ENCODE assay signal across 16 cellular contexts in genomic region chr6:17691925-17692538, GRCh38. TPM values are rescaled to one million over a fixed set of nuclear protein-coding genes. Genes with fewer than 3 reads are reported as not detected.
DNase-seq lines count a peak whose midpoint lies in the region; ATAC-seq and TF ChIP-seq lines count a peak whose summit lies in the region.
"Had no signal": no experiment of that assay in that cellular context is flagged by ENCODE, and none has a peak within 500 bp of the region (broad histone marks: within the 10 kb centered on the region; RNA-seq: fewer than 3 reads in every experiment).

No MANE protein-coding gene starts in this region.

- DNase-seq in activated naive CD4-positive, alpha-beta T cell treated with anti-CD3 and anti-CD28 coated beads, Interleukin-2, amount 10 ng/mL, durations not matched to agents 7 days and 5 days: no peak
- DNase-seq in activated naive CD4-positive, alpha-beta T cell treated with anti-CD3 and anti-CD28 coated beads, Interleukin-2, amount 50 U/mL, for 16 hours: no peak
- DNase-seq in HFFc6: no peak
- DNase-seq in activated naive CD8-positive, alpha-beta T cell treated with anti-CD3 and anti-CD28 coated beads, Interleukin-2, amount 10 ng/mL, durations not matched to agents 7 days and 5 days: no peak
- no peak for DNase-seq in trophoblast cell
- DNase-seq in ecto neural progenitor cell (ENCODE audit: low spot score): no peak
- DNase-seq in left ventricle myocardium inferior: no peak
- DNase-seq: activated CD8-positive, alpha-beta memory T cell treated with anti-CD3 and anti-CD28 coated beads for 24 hours; DND-41; head of caudate nucleus; NCI-H1436; NCI-H524 treated with DMSO at 0.1 percent for 48 hours; Right ventricle myocardium superior had no signal

- WGBS in trophoblast cell (ENCODE audit: extremely low coverage, insufficient coverage, insufficient read length): no CpG with 5 or more reads among the region's 4 CpGs

- CTCF ChIA-PET in activated naive CD4-positive, alpha-beta T cell treated with anti-CD3 and anti-CD28 coated beads, Interleukin-2, amount 10 ng/mL, durations not matched to agents 7 days and 5 days (lab: Charles Lee): interaction anchor here (0.6 to 2.4 kb wide), 2 partner anchors 10 to 13 kb away, joined by 3 to 11 read pairs; no protein-coding TSS in a partner anchor

- H3K14ac ChIP-seq in trophoblast cell (ENCODE audit: low read length): no peak overlapping the region

- TF ChIP-seq CTCF in HFFc6 (IDR thresholded peaks at IDR 0.05) (no peak), left ventricle myocardium inferior (IDR thresholded peaks at IDR 0.05; ENCODE audit: borderline replicate concordance) (no peak)

- no peak overlapping the region for H2BK5ac ChIP-seq in trophoblast cell (ENCODE audit: low read depth, low read length, poor library complexity)

- H2BK12ac ChIP-seq in trophoblast cell (ENCODE audit: low read length): no peak overlapping the region

- no peak overlapping the region for H3K4me2 ChIP-seq in trophoblast cell (ENCODE audit: low read length)

- peaks cover 0 to 3% of the 10 kb centered on the region in 2 experiments for H3K36me3 ChIP-seq in trophoblast cell (ENCODE audit: control insufficient read depth in 1 of 2, insufficient read depth in 2 of 2, low read length in 2 of 2)
- peaks cover 14% of the 10 kb centered on the region for H3K36me3 ChIP-seq in left ventricle myocardium inferior
- H3K36me3 ChIP-seq: ascending aorta had no signal

- H2AK5ac ChIP-seq in trophoblast cell (ENCODE audit: low read length): no peak overlapping the region

- no peak overlapping the region for H2AFZ ChIP-seq in trophoblast cell (ENCODE audit: insufficient read depth, low read length, poor library complexity)

- H3K27ac ChIP-seq in trophoblast cell (ENCODE audit: low read depth, low read length) (no peak overlapping the region), left ventricle myocardium inferior (replicated peaks) (no peak overlapping the region)
- H3K27ac ChIP-seq: ascending aorta, right atrium auricular region had no signal

- H3K4ac ChIP-seq in trophoblast cell (ENCODE audit: low read depth, low read length): peak overlapping the region; percentile 64

- peaks cover 23% of the 10 kb centered on the region for H3K36me3 Mint-ChIP-seq in activated naive CD4-positive, alpha-beta T cell treated with anti-CD3 and anti-CD28 coated beads, Interleukin-2, amount 10 ng/mL, durations not matched to agents 7 days and 5 days
- peaks cover 12% of the 10 kb centered on the region for H3K36me3 Mint-ChIP-seq in HFFc6 (ENCODE audit: low read depth)
- peaks cover 20% of the 10 kb centered on the region for H3K36me3 Mint-ChIP-seq in activated naive CD8-positive, alpha-beta T cell treated with anti-CD3 and anti-CD28 coated beads, Interleukin-2, amount 10 ng/mL, durations not matched to agents 7 days and 5 days

- intact Hi-C loops in left ventricle myocardium inferior (cut with micrococcal nuclease): no loop called here

- no peaks in the 10 kb centered on the region for H3K9me3 ChIP-seq in trophoblast cell (ENCODE audit: insufficient read depth, low read depth, low read length)
- H3K9me3 ChIP-seq in left ventricle myocardium inferior (replicated peaks): no peaks in the 10 kb centered on the region
- H3K9me3 ChIP-seq: ascending aorta, right atrium auricular region had no signal

- H4K12ac ChIP-seq in trophoblast cell (ENCODE audit: low read depth, low read length): no peak overlapping the region

- H3K4me3 ChIP-seq in trophoblast cell (ENCODE audit: low read depth, low read length) (no peak overlapping the region), left ventricle myocardium inferior (no peak overlapping the region)
- H3K4me3 ChIP-seq: ascending aorta, right atrium auricular region had no signal

- ATAC-seq in activated naive CD8-positive, alpha-beta T cell treated with anti-CD3 and anti-CD28 coated beads, Interleukin-2, amount 10 ng/mL, durations not matched to agents 7 days and 5 days (ENCODE audit: low read depth): no peak
- no peak for ATAC-seq in GM21515 (IDR thresholded peaks at IDR 0.05; ENCODE audit: unreplicated experiment)

- H3K4me1 ChIP-seq in trophoblast cell (ENCODE audit: control insufficient read depth in 1 of 2, insufficient read depth in 2 of 2, low read length in 2 of 2) (no peaks in the 10 kb centered on the region), left ventricle myocardium inferior (peaks cover 25% of the 10 kb centered on the region)

- no peak overlapping the region for H3K23ac ChIP-seq in trophoblast cell (ENCODE audit: low read length)

- POLR2A ChIA-PET in activated naive CD8-positive, alpha-beta T cell treated with anti-CD3 and anti-CD28 coated beads, Interleukin-2, amount 10 ng/mL, durations not matched to agents 7 days and 5 days (lab: Charles Lee): no interaction called here

- H4K8ac ChIP-seq in trophoblast cell (ENCODE audit: low read depth, low read length): no peak overlapping the region

- no peaks in the 10 kb centered on the region for H3K27me3 ChIP-seq in trophoblast cell (ENCODE audit: insufficient read depth, low read length)
- no peaks in the 10 kb centered on the region for H3K27me3 ChIP-seq in left ventricle myocardium inferior (ENCODE audit: low read depth)
- H3K27me3 ChIP-seq: ascending aorta, right atrium auricular region had no signal

- H3K27me3 Mint-ChIP-seq in activated naive CD4-positive, alpha-beta T cell treated with anti-CD3 and anti-CD28 coated beads, Interleukin-2, amount 10 ng/mL, durations not matched to agents 7 days and 5 days: no peaks in the 10 kb centered on the region
- H3K27me3 Mint-ChIP-seq in HFFc6 (ENCODE audit: insufficient read depth): no peaks in the 10 kb centered on the region
- no peaks in the 10 kb centered on the region for H3K27me3 Mint-ChIP-seq in activated naive CD8-positive, alpha-beta T cell treated with anti-CD3 and anti-CD28 coated beads, Interleukin-2, amount 10 ng/mL, durations not matched to agents 7 days and 5 days

- no peak overlapping the region for H4K91ac ChIP-seq in trophoblast cell (ENCODE audit: low read depth, low read length)

- no peaks in the 10 kb centered on the region for H3K9me3 Mint-ChIP-seq in activated naive CD4-positive, alpha-beta T cell treated with anti-CD3 and anti-CD28 coated beads, Interleukin-2, amount 10 ng/mL, durations not matched to agents 7 days and 5 days
- no peaks in the 10 kb centered on the region for H3K9me3 Mint-ChIP-seq in HFFc6
- H3K9me3 Mint-ChIP-seq in activated naive CD8-positive, alpha-beta T cell treated with anti-CD3 and anti-CD28 coated beads, Interleukin-2, amount 10 ng/mL, durations not matched to agents 7 days and 5 days: no peaks in the 10 kb centered on the region

- peak overlapping the region; percentile 26 for H3K27ac Mint-ChIP-seq in activated naive CD4-positive, alpha-beta T cell treated with anti-CD3 and anti-CD28 coated beads, Interleukin-2, amount 10 ng/mL, durations not matched to agents 7 days and 5 days
- H3K27ac Mint-ChIP-seq in HFFc6: peak overlapping the region; percentile 46; the same call in 1 of the 2 replicates
- H3K27ac Mint-ChIP-seq in activated naive CD8-positive, alpha-beta T cell treated with anti-CD3 and anti-CD28 coated beads, Interleukin-2, amount 10 ng/mL, durations not matched to agents 7 days and 5 days: peak overlapping the region; percentile 24

- no peaks in the 10 kb centered on the region for H3K79me1 ChIP-seq in trophoblast cell (ENCODE audit: low read length)

- H3K9ac ChIP-seq in trophoblast cell (ENCODE audit: low read length): no peak overlapping the region

- no peak overlapping the region for H2BK120ac ChIP-seq in trophoblast cell (ENCODE audit: insufficient read depth, low read length, poor library complexity)

- no peak overlapping the region for H3K18ac ChIP-seq in trophoblast cell (ENCODE audit: low read length)

- H3K79me2 ChIP-seq in trophoblast cell (ENCODE audit: control insufficient read depth, insufficient read depth, low read length, poor library complexity): peaks cover 23% of the 10 kb centered on the region

- H3K4me1 Mint-ChIP-seq in activated naive CD4-positive, alpha-beta T cell treated with anti-CD3 and anti-CD28 coated beads, Interleukin-2, amount 10 ng/mL, durations not matched to agents 7 days and 5 days: peaks cover 37% of the 10 kb centered on the region
- H3K4me1 Mint-ChIP-seq in HFFc6 (ENCODE audit: low read depth): peaks cover 28% of the 10 kb centered on the region
- peaks cover 34% of the 10 kb centered on the region for H3K4me1 Mint-ChIP-seq in activated naive CD8-positive, alpha-beta T cell treated with anti-CD3 and anti-CD28 coated beads, Interleukin-2, amount 10 ng/mL, durations not matched to agents 7 days and 5 days

- no peak overlapping the region for H3K4me3 Mint-ChIP-seq in activated naive CD4-positive, alpha-beta T cell treated with anti-CD3 and anti-CD28 coated beads, Interleukin-2, amount 10 ng/mL, durations not matched to agents 7 days and 5 days
- no peak overlapping the region for H3K4me3 Mint-ChIP-seq in HFFc6
- H3K4me3 Mint-ChIP-seq in activated naive CD8-positive, alpha-beta T cell treated with anti-CD3 and anti-CD28 coated beads, Interleukin-2, amount 10 ng/mL, durations not matched to agents 7 days and 5 days: no peak overlapping the region

RNA-seq across cellular contexts. Expression of gene NUP153, which starts 14.7 kb away (rescaled TPM):
- 10 to 100 TPM; 32.9 to 42.0 (median 37.1) TPM for total RNA-seq in HFFc6 (2021; fragmentation: NEBNext Ultra II Directional; extraction: Animal tissue kit (Norgen Biotek cat#: 25700))
- total RNA-seq in activated naive CD8-positive, alpha-beta T cell treated with anti-CD3 and anti-CD28 coated beads, Interleukin-2, amount 10 ng/mL, durations not matched to agents 7 days and 5 days: 10 to 100 TPM; 67.6 to 68.5 TPM
- 45.7 and 47.3 TPM in 2 replicates for polyA plus RNA-seq in trophoblast cell (2013)
- 24.1 TPM for total RNA-seq in left ventricle myocardium inferior
